24 cellular contexts compared by ENCODE assay signal in the genomic region with DNA sequence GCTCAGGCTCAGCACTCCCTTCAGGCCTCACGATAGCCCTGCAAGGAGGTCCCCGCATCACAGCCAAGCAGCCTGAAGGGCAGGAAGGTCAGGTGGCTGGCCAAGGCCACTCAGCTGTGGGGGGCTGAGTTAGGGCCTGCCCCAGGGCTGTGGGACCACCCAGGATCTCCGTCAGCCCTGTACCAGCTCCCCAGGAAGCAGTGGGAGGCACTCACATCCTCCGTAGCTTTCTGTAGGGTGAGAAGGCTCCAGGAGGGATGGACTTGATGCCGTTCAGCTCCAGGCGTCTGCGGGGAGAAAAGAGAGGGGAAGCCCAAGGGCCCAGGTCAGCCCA.
"Had no signal": no experiment of that assay in that cellular context is flagged by ENCODE, and none has a peak within 500 bp of the region (broad histone marks: within the 10 kb centered on the region; RNA-seq: fewer than 3 reads in every experiment).

No MANE protein-coding gene starts in this region.

- DNase-seq: dermis blood vessel endothelial cell; effector memory CD8-positive, alpha-beta T cell; erythroblast; esophagus squamous epithelium; gastrocnemius medialis; left cardiac atrium; left lung; mesenchymal stem cell; mucosa of descending colon; naive B cell; stimulated activated CD4-positive, alpha-beta T cell treated with anti-CD3 and anti-CD28 coated beads, Interleukin-2, amount 100 ng/mL, for 24 hours; stimulated activated CD4-positive, alpha-beta T cell treated with anti-CD3 and anti-CD28 coated beads, Interleukin-4, amount 100 ng/mL, for 24 hours; stimulated activated naive CD4-positive, alpha-beta T cell treated with Interleukin-2 at 50 U/mL for 16 hours; stomach; testis; tibial artery had no signal

- H3K4me1 ChIP-seq: esophagus squamous epithelium, left lung, prostate gland, right atrium auricular region, testis had no signal

- H3K9me3 ChIP-seq: esophagus squamous epithelium, gastrocnemius medialis, left lung, mucosa of descending colon, prostate gland, right atrium auricular region, stomach, testis, tibial artery had no signal

- H3K4me2 ChIP-seq: smooth muscle cell had no signal

- H3K27me3 ChIP-seq: gastrocnemius medialis, right atrium auricular region, testis had no signal

- FAIRE-seq: endometrium, urothelium cell line had no signal

- H3K27ac ChIP-seq: coronary artery, esophagus squamous epithelium, gastrocnemius medialis, left lung, prostate gland, right atrium auricular region, stomach, testis, tibial artery had no signal

- H3K4me3 ChIP-seq: coronary artery, esophagus squamous epithelium, gastrocnemius medialis, left lung, mucosa of descending colon, prostate gland, right atrium auricular region, smooth muscle cell, stomach, testis, tibial artery had no signal

- H3K36me3 ChIP-seq: esophagus squamous epithelium, gastrocnemius medialis, left lung, prostate gland, right atrium auricular region, stomach, tibial artery had no signal

- ATAC-seq: effector memory CD8-positive, alpha-beta T cell; gastrocnemius medialis; left cardiac atrium; left lung; mucosa of descending colon; natural killer cell treated with Interleukin-12 subunit alpha and Interleukin-12 subunit beta and Interleukin-15 and Interleukin-18, amount 100 ng/mL, for 72 hours; sciatic nerve had no signal
